In genomic region chr11:4181780-4182721, GRCh38 we compare ENCODE assay signal across 8 cellular contexts.
DNase-seq lines count a peak whose midpoint lies in the region; ATAC-seq, FAIRE-seq and TF ChIP-seq lines count a peak whose summit lies in the region.

No MANE protein-coding gene starts in this region.

- no peak overlapping the region for H3K4me2 ChIP-seq in DND-41 (ENCODE audit: insufficient read depth, low read length)
- no peak overlapping the region for H3K4me2 ChIP-seq in OCI-LY3 (ENCODE audit: low read length)

- H3K9me3 ChIP-seq in DND-41 (ENCODE audit: insufficient read depth, low read length, severe bottlenecking) (no peaks in the 10 kb centered on the region), OCI-LY3 (ENCODE audit: insufficient read depth, low read length) (no peaks in the 10 kb centered on the region), kidney (ENCODE audit: control insufficient read depth in 1 of 2, low read length in 2 of 2) (no peaks in the 10 kb centered on the region), ascending aorta (no peaks in the 10 kb centered on the region)

- peaks cover 7% of the 10 kb centered on the region for H3K27me3 ChIP-seq in DND-41 (ENCODE audit: insufficient read depth, low read length, poor library complexity)
- no peaks in the 10 kb centered on the region for H3K27me3 ChIP-seq in OCI-LY3 (ENCODE audit: low read depth, low read length)
- no peaks in the 10 kb centered on the region for H3K27me3 ChIP-seq in brain microvascular endothelial cell (replicated peaks)
- no peaks in the 10 kb centered on the region for H3K27me3 ChIP-seq in ascending aorta

- no peak overlapping the region for H3K27ac ChIP-seq in DND-41 (ENCODE audit: low read length)
- no peak overlapping the region for H3K27ac ChIP-seq in OCI-LY3 (ENCODE audit: low read length)
- no peak overlapping the region for H3K27ac ChIP-seq in brain microvascular endothelial cell
- no peak overlapping the region for H3K27ac ChIP-seq in kidney (ENCODE audit: low read depth in 2 of 2, low read length in 2 of 2)
- no peak overlapping the region for H3K27ac ChIP-seq in ascending aorta

- no peak overlapping the region for H3K4me3 Mint-ChIP-seq in stimulated activated naive B cell treated with anti-CD40 and anti-IgM and Interleukin-4, amounts not matched to agents 10 μg/mL and 1 μg/mL and 100 μg/mL, for 72 hours

- H3K36me3 Mint-ChIP-seq in stimulated activated naive B cell treated with anti-CD40 and anti-IgM and Interleukin-4, amounts not matched to agents 10 μg/mL and 1 μg/mL and 100 μg/mL, for 72 hours, result no peaks in the 10 kb centered on the region

- DNase-seq in DND-41 (peak; percentile 53), brain microvascular endothelial cell (peak; percentile 49), kidney (peak; percentile 82), ascending aorta (ENCODE audit: low spot score in 2 of 2) (no peak)
- DNase-seq in stimulated activated naive B cell treated with anti-CD40 and anti-IgM and Interleukin-4, amounts not matched to agents 10 μg/mL and 1 μg/mL and 100 μg/mL, for 72 hours, result peak; percentile 31

- H2AFZ ChIP-seq in DND-41 (ENCODE audit: low read depth, low read length) (no peak overlapping the region), OCI-LY3 (ENCODE audit: low read depth, low read length) (no peak overlapping the region)

- peaks cover 0 to 1% of the 10 kb centered on the region in 2 donors for H3K4me1 Mint-ChIP-seq in stimulated activated naive B cell treated with anti-CD40 and anti-IgM and Interleukin-4, amounts not matched to agents 10 μg/mL and 1 μg/mL and 100 μg/mL, for 72 hours

- H3K36me3 ChIP-seq in DND-41 (ENCODE audit: insufficient read depth, low read length) (no peaks in the 10 kb centered on the region), OCI-LY3 (replicated peaks; ENCODE audit: low read depth, low read length) (no peaks in the 10 kb centered on the region), brain microvascular endothelial cell (replicated peaks) (no peaks in the 10 kb centered on the region), kidney (ENCODE audit: control insufficient read depth in 1 of 2, insufficient read depth in 2 of 2, low read length in 2 of 2) (no peaks in the 10 kb centered on the region), ascending aorta (no peaks in the 10 kb centered on the region)

- intact Hi-C loops in kidney (cut with DNase I) (no loop called here), ascending aorta (cut with DNase I) (no loop called here)

- ATAC-seq in DND-41 (ENCODE audit: insufficient read depth, low read depth), result peak; percentile 89
- peak; percentile 62 for ATAC-seq in GM19324 (IDR thresholded peaks at IDR 0.05; ENCODE audit: low FRiP score, unreplicated experiment)
- ATAC-seq in HG03442 (IDR thresholded peaks at IDR 0.05; ENCODE audit: unreplicated experiment), result peak; percentile 84
- ATAC-seq in stimulated activated naive B cell treated with anti-CD40 and anti-IgM and Interleukin-4, amounts not matched to agents 10 μg/mL and 1 μg/mL and 100 μg/mL, for 72 hours (replicated peaks), result peak; percentile 84 to 88

- no peaks in the 10 kb centered on the region for H3K9me3 Mint-ChIP-seq in stimulated activated naive B cell treated with anti-CD40 and anti-IgM and Interleukin-4, amounts not matched to agents 10 μg/mL and 1 μg/mL and 100 μg/mL, for 72 hours

- no peak for FAIRE-seq in kidney (lab: Jason Lieb, UNC)

- TF ChIP-seq CTCF in DND-41 (IDR thresholded peaks at IDR 0.05; ENCODE audit: borderline replicate concordance, extremely low read depth, low read length, poor library complexity, severe bottlenecking) (peak; percentile 80), OCI-LY3 (IDR thresholded peaks at IDR 0.05; ENCODE audit: low read depth, low read length) (peak; percentile 80), brain microvascular endothelial cell (IDR thresholded peaks at IDR 0.05; ENCODE audit: low read depth, low read length, missing control alignments) (peak; percentile 90), kidney (IDR thresholded peaks at IDR 0.05; ENCODE audit: borderline replicate concordance, extremely low read depth, insufficient read depth) (peak; percentile 68), ascending aorta (IDR thresholded peaks at IDR 0.05) (peak in 1 of 3 experiments; percentile 51)

- no peak overlapping the region for H3K9ac ChIP-seq in DND-41 (ENCODE audit: low read depth, low read length)
- no peak overlapping the region for H3K9ac ChIP-seq in OCI-LY3 (ENCODE audit: low read length)
- no peak overlapping the region for H3K9ac ChIP-seq in kidney (ENCODE audit: low read length in 2 of 2)

- no peak overlapping the region for H3K4me3 ChIP-seq in DND-41 (ENCODE audit: low read depth in 1 of 2, low read length in 2 of 2)
- H3K4me3 ChIP-seq in OCI-LY3 (ENCODE audit: low read length), result no peak overlapping the region
- H3K4me3 ChIP-seq in brain microvascular endothelial cell (ENCODE audit: low read depth, low read length), result no peak overlapping the region
- no peak overlapping the region for H3K4me3 ChIP-seq in kidney (ENCODE audit: low read length in 2 of 2)
- H3K4me3 ChIP-seq in ascending aorta, result no peak overlapping the region

- H3K27ac Mint-ChIP-seq in stimulated activated naive B cell treated with anti-CD40 and anti-IgM and Interleukin-4, amounts not matched to agents 10 μg/mL and 1 μg/mL and 100 μg/mL, for 72 hours, result no peak overlapping the region

- H3K4me1 ChIP-seq in DND-41 (ENCODE audit: insufficient read depth, low read length) (no peaks in the 10 kb centered on the region), OCI-LY3 (ENCODE audit: low read length) (no peaks in the 10 kb centered on the region), kidney (ENCODE audit: control insufficient read depth in 1 of 2, insufficient read depth in 1 of 2, low read depth in 1 of 2, low read length in 2 of 2) (no peaks in the 10 kb centered on the region), ascending aorta (no peaks in the 10 kb centered on the region)

- H3K27me3 Mint-ChIP-seq in stimulated activated naive B cell treated with anti-CD40 and anti-IgM and Interleukin-4, amounts not matched to agents 10 μg/mL and 1 μg/mL and 100 μg/mL, for 72 hours, result peaks cover 19 to 20% of the 10 kb centered on the region in 2 donors

- no peaks in the 10 kb centered on the region for H4K20me1 ChIP-seq in DND-41 (ENCODE audit: insufficient read depth, low read length)
- H4K20me1 ChIP-seq in OCI-LY3 (ENCODE audit: insufficient read depth, low read length), result no peaks in the 10 kb centered on the region

- no peaks in the 10 kb centered on the region for H3K79me2 ChIP-seq in DND-41 (ENCODE audit: insufficient read depth, low read length)
- no peaks in the 10 kb centered on the region for H3K79me2 ChIP-seq in OCI-LY3 (ENCODE audit: low read length)

- in situ Hi-C loops in brain microvascular endothelial cell (cut with HindIII; ENCODE audit: low pct_ligation_motif_present, low sequenced_read_pairs), result no loop called here

Comparison
In these comparisons a context has a peak if more than half of its experiments do, and no peak if none do; other contexts are left out.
1. DNase-seq: peak in DND-41 (single experiment), brain microvascular endothelial cell (single experiment), kidney (single experiment) and stimulated activated naive B cell treated with anti-CD40 and anti-IgM and Interleukin-4, amounts not matched to agents 10 μg/mL and 1 μg/mL and 100 μg/mL, for 72 hours (single experiment); none in ascending aorta (0 of 2).
2. Peak in every context shown above with its lines, with median percentiles within 50 percentile points of each other: ATAC-seq.